ENCODE assay signal across 18 cellular contexts in the genomic region with DNA sequence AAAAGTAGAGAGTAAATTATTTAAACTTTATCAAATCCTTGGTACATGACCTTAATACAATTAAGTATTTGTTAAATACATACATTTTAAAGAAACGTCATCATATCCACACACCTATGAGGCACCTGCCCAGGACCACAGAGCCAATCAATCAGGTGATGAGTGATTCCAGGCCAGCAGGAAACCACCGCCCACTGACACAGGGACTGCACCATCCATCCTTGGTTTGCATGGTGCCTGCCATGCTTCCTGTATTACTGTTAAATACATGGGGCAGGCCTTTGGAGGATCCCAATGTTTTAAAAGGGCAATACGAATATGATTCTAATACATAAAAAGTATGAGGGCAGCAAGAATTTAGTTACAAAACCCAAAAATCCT. TPM values are rescaled to one million over a fixed set of nuclear protein-coding genes. Genes with fewer than 3 reads are reported as not detected.
DNase-seq lines count a peak whose midpoint lies in the region; ATAC-seq, FAIRE-seq and TF ChIP-seq lines count a peak whose summit lies in the region.
"Had no signal": no experiment of that assay in that cellular context is flagged by ENCODE, and none has a peak within 500 bp of the region (broad histone marks: within the 10 kb centered on the region; RNA-seq: fewer than 3 reads in every experiment).

No MANE protein-coding gene starts in this region.

- DNase-seq in T-helper 1 cell: no peak
- no peak for DNase-seq in activated naive CD4-positive, alpha-beta T cell treated with anti-CD3 and anti-CD28 coated beads, Interleukin-2, amount 10 ng/mL, durations not matched to agents 7 days and 5 days
- no peak for DNase-seq in activated naive CD4-positive, alpha-beta T cell treated with anti-CD3 and anti-CD28 coated beads, Interleukin-2, amount 50 U/mL, for 16 hours
- no peak for DNase-seq in activated T-cell treated with anti-CD3 and anti-CD28 coated beads, Interleukin-2, amount 50 U/mL, for 72 hours
- DNase-seq in stimulated activated naive B cell treated with anti-CD40 and anti-IgM and Interleukin-4, amounts not matched to agents 10 μg/mL and 1 μg/mL and 100 μg/mL, for 72 hours: no peak
- no peak for DNase-seq in GM12892 (ENCODE audit: insufficient read length)
- DNase-seq: DND-41, NCI-H1105, NCI-H1694, NCI-H2107, NCI-H2227 treated with DMSO at 0.1 percent for 48 hours, NCI-H524 treated with DMSO at 0.1 percent for 48 hours had no signal

- ATAC-seq in activated T-cell treated with anti-CD3 and anti-CD28 coated beads, Interleukin-2, amount 50 U/mL, for 72 hours (replicated peaks in 1 of 2): peak; percentile 43 to 60
- no peak for ATAC-seq in stimulated activated naive B cell treated with anti-CD40 and anti-IgM and Interleukin-4, amounts not matched to agents 10 μg/mL and 1 μg/mL and 100 μg/mL, for 72 hours (replicated peaks)
- no peak for ATAC-seq in GM21737 (IDR thresholded peaks at IDR 0.05; ENCODE audit: unreplicated experiment)
- ATAC-seq: GM23338, HCT116 had no signal

- CTCF ChIA-PET in activated naive CD4-positive, alpha-beta T cell treated with anti-CD3 and anti-CD28 coated beads, Interleukin-2, amount 10 ng/mL, durations not matched to agents 7 days and 5 days (lab: Charles Lee): no interaction called here

- no peak overlapping the region for H3K4me3 Mint-ChIP-seq in T-helper 1 cell treated with Interleukin-12 subunit alpha and Interleukin-12 subunit beta and Interleukin-4 antibody, amounts not matched to agents 30 μg/mL and 1 μg/mL, for 36 hours
- H3K4me3 Mint-ChIP-seq in activated naive CD4-positive, alpha-beta T cell treated with anti-CD3 and anti-CD28 coated beads, Interleukin-2, amount 10 ng/mL, durations not matched to agents 7 days and 5 days: no peak overlapping the region
- H3K4me3 Mint-ChIP-seq in activated T-cell treated with anti-CD3 and anti-CD28 coated beads, Interleukin-2, amount 50 U/mL, for 72 hours: peak overlapping the region in 1 of 2 donors; percentile 27
- H3K4me3 Mint-ChIP-seq in stimulated activated naive B cell treated with anti-CD40 and anti-IgM and Interleukin-4, amounts not matched to agents 10 μg/mL and 1 μg/mL and 100 μg/mL, for 72 hours: no peak overlapping the region
- H3K4me3 Mint-ChIP-seq: GM23338 had no signal

- H3K4me1 Mint-ChIP-seq in T-helper 1 cell treated with Interleukin-12 subunit alpha and Interleukin-12 subunit beta and Interleukin-4 antibody, amounts not matched to agents 30 μg/mL and 1 μg/mL, for 36 hours (ENCODE audit: low read depth): peaks cover 29% of the 10 kb centered on the region
- peaks cover 27% of the 10 kb centered on the region for H3K4me1 Mint-ChIP-seq in activated naive CD4-positive, alpha-beta T cell treated with anti-CD3 and anti-CD28 coated beads, Interleukin-2, amount 10 ng/mL, durations not matched to agents 7 days and 5 days
- peaks cover 36% of the 10 kb centered on the region for H3K4me1 Mint-ChIP-seq in activated T-cell treated with anti-CD3 and anti-CD28 coated beads, Interleukin-2, amount 50 U/mL, for 72 hours (ENCODE audit: low read depth)
- peaks cover 21 to 37% of the 10 kb centered on the region in 2 donors for H3K4me1 Mint-ChIP-seq in stimulated activated naive B cell treated with anti-CD40 and anti-IgM and Interleukin-4, amounts not matched to agents 10 μg/mL and 1 μg/mL and 100 μg/mL, for 72 hours
- H3K4me1 Mint-ChIP-seq: GM23338 had no signal

- H3K27ac Mint-ChIP-seq in T-helper 1 cell treated with Interleukin-12 subunit alpha and Interleukin-12 subunit beta and Interleukin-4 antibody, amounts not matched to agents 30 μg/mL and 1 μg/mL, for 36 hours: peak overlapping the region; percentile 41
- peak overlapping the region; percentile 19 for H3K27ac Mint-ChIP-seq in activated naive CD4-positive, alpha-beta T cell treated with anti-CD3 and anti-CD28 coated beads, Interleukin-2, amount 10 ng/mL, durations not matched to agents 7 days and 5 days
- H3K27ac Mint-ChIP-seq in activated T-cell treated with anti-CD3 and anti-CD28 coated beads, Interleukin-2, amount 50 U/mL, for 72 hours: peak overlapping the region; percentile 94
- H3K27ac Mint-ChIP-seq in stimulated activated naive B cell treated with anti-CD40 and anti-IgM and Interleukin-4, amounts not matched to agents 10 μg/mL and 1 μg/mL and 100 μg/mL, for 72 hours: peak overlapping the region; percentile 78
- H3K27ac Mint-ChIP-seq: GM23338 had no signal

- peaks cover 50% of the 10 kb centered on the region for H3K36me3 Mint-ChIP-seq in T-helper 1 cell treated with Interleukin-12 subunit alpha and Interleukin-12 subunit beta and Interleukin-4 antibody, amounts not matched to agents 30 μg/mL and 1 μg/mL, for 36 hours (ENCODE audit: low read depth)
- peaks cover 66% of the 10 kb centered on the region for H3K36me3 Mint-ChIP-seq in activated naive CD4-positive, alpha-beta T cell treated with anti-CD3 and anti-CD28 coated beads, Interleukin-2, amount 10 ng/mL, durations not matched to agents 7 days and 5 days
- H3K36me3 Mint-ChIP-seq in activated T-cell treated with anti-CD3 and anti-CD28 coated beads, Interleukin-2, amount 50 U/mL, for 72 hours (ENCODE audit: insufficient read depth in 2 of 2): peaks cover 16 to 26% of the 10 kb centered on the region in 2 donors
- peaks cover 53 to 68% of the 10 kb centered on the region in 2 donors for H3K36me3 Mint-ChIP-seq in stimulated activated naive B cell treated with anti-CD40 and anti-IgM and Interleukin-4, amounts not matched to agents 10 μg/mL and 1 μg/mL and 100 μg/mL, for 72 hours

- H3K27me3 Mint-ChIP-seq in T-helper 1 cell treated with Interleukin-12 subunit alpha and Interleukin-12 subunit beta and Interleukin-4 antibody, amounts not matched to agents 30 μg/mL and 1 μg/mL, for 36 hours (ENCODE audit: low read depth): no peaks in the 10 kb centered on the region
- no peaks in the 10 kb centered on the region for H3K27me3 Mint-ChIP-seq in activated naive CD4-positive, alpha-beta T cell treated with anti-CD3 and anti-CD28 coated beads, Interleukin-2, amount 10 ng/mL, durations not matched to agents 7 days and 5 days
- no peaks in the 10 kb centered on the region for H3K27me3 Mint-ChIP-seq in activated T-cell treated with anti-CD3 and anti-CD28 coated beads, Interleukin-2, amount 50 U/mL, for 72 hours (ENCODE audit: low read depth)
- H3K27me3 Mint-ChIP-seq in stimulated activated naive B cell treated with anti-CD40 and anti-IgM and Interleukin-4, amounts not matched to agents 10 μg/mL and 1 μg/mL and 100 μg/mL, for 72 hours: no peaks in the 10 kb centered on the region

- H3K9me3 Mint-ChIP-seq in T-helper 1 cell treated with Interleukin-12 subunit alpha and Interleukin-12 subunit beta and Interleukin-4 antibody, amounts not matched to agents 30 μg/mL and 1 μg/mL, for 36 hours: no peaks in the 10 kb centered on the region
- H3K9me3 Mint-ChIP-seq in activated naive CD4-positive, alpha-beta T cell treated with anti-CD3 and anti-CD28 coated beads, Interleukin-2, amount 10 ng/mL, durations not matched to agents 7 days and 5 days: no peaks in the 10 kb centered on the region
- H3K9me3 Mint-ChIP-seq in activated T-cell treated with anti-CD3 and anti-CD28 coated beads, Interleukin-2, amount 50 U/mL, for 72 hours: no peaks in the 10 kb centered on the region
- H3K9me3 Mint-ChIP-seq in stimulated activated naive B cell treated with anti-CD40 and anti-IgM and Interleukin-4, amounts not matched to agents 10 μg/mL and 1 μg/mL and 100 μg/mL, for 72 hours: no peaks in the 10 kb centered on the region
- H3K9me3 Mint-ChIP-seq: GM23338 had no signal

- FAIRE-seq in GM12892 (lab: Jason Lieb, UNC): no peak
- FAIRE-seq: G401.6, GM18507 had no signal

- no peak for TF ChIP-seq POLR2A in GM12892 (IDR thresholded peaks at IDR 0.05; ENCODE audit: low read depth, low read length)

RNA-seq across cellular contexts. Expression of a gene that starts 7.0 kb away (rescaled TPM):
- 10 to 100 TPM; 25.6 to 30.0 TPM for total RNA-seq in activated T-cell treated with anti-CD3 and anti-CD28 coated beads, Interleukin-2, amount 50 U/mL, for 72 hours
- 11.7 TPM for polyA plus RNA-seq in GM12892 (2012; ENCODE audit: missing spikeins)

RNA-seq across cellular contexts. Expression of a gene that starts 23.0 kb away (rescaled TPM):
- total RNA-seq in activated T-cell treated with anti-CD3 and anti-CD28 coated beads, Interleukin-2, amount 50 U/mL, for 72 hours: 100 to 1,000 TPM; 298 to 325 TPM
- polyA plus RNA-seq in GM12892 (2012; ENCODE audit: missing spikeins): 55.5 TPM

RNA-seq across cellular contexts. Expression of a gene that starts 23.1 kb away (rescaled TPM):
- 1 to 10 TPM; 3.2 to 3.7 TPM for total RNA-seq in activated T-cell treated with anti-CD3 and anti-CD28 coated beads, Interleukin-2, amount 50 U/mL, for 72 hours
- 0.76 TPM for polyA plus RNA-seq in GM12892 (2012; ENCODE audit: missing spikeins)

RNA-seq across cellular contexts. Expression of a gene that starts 44.4 kb away (rescaled TPM):
- 1 to 10 TPM; 6.2 to 7.4 TPM for total RNA-seq in activated T-cell treated with anti-CD3 and anti-CD28 coated beads, Interleukin-2, amount 50 U/mL, for 72 hours
- polyA plus RNA-seq in GM12892 (2012; ENCODE audit: missing spikeins): 4.7 TPM

RNA-seq across cellular contexts. Expression of a gene that starts 53.5 kb away (rescaled TPM):
- 10 to 100 TPM in 1 of 2 donors, 1 to 10 TPM in 1; 8.4 to 12.4 TPM for total RNA-seq in activated T-cell treated with anti-CD3 and anti-CD28 coated beads, Interleukin-2, amount 50 U/mL, for 72 hours
- 5.6 TPM for polyA plus RNA-seq in GM12892 (2012; ENCODE audit: missing spikeins)

Comparison
In these comparisons a context has a peak if more than half of its experiments do, and no peak if none do; other contexts are left out.
1. H3K27ac Mint-ChIP-seq: peak in every context shown above with its lines; median percentile 94 in activated T-cell treated with anti-CD3 and anti-CD28 coated beads, Interleukin-2, amount 50 U/mL, for 72 hours; 78 in stimulated activated naive B cell treated with anti-CD40 and anti-IgM and Interleukin-4, amounts not matched to agents 10 μg/mL and 1 μg/mL and 100 μg/mL, for 72 hours; 41 in T-helper 1 cell treated with Interleukin-12 subunit alpha and Interleukin-12 subunit beta and Interleukin-4 antibody, amounts not matched to agents 30 μg/mL and 1 μg/mL, for 36 hours; 19 in activated naive CD4-positive, alpha-beta T cell treated with anti-CD3 and anti-CD28 coated beads, Interleukin-2, amount 10 ng/mL, durations not matched to agents 7 days and 5 days.
2. ATAC-seq: peak in activated T-cell treated with anti-CD3 and anti-CD28 coated beads, Interleukin-2, amount 50 U/mL, for 72 hours (2 of 2); none in stimulated activated naive B cell treated with anti-CD40 and anti-IgM and Interleukin-4, amounts not matched to agents 10 μg/mL and 1 μg/mL and 100 μg/mL, for 72 hours (0 of 2) and GM21737 (single experiment).